19 cellular contexts compared by ENCODE assay signal in genomic region chrX:574355-574754, GRCh38. TPM values are rescaled to one million over a fixed set of nuclear protein-coding genes. Genes with fewer than 3 reads are reported as not detected.
DNase-seq lines count a peak whose midpoint lies in the region; ATAC-seq and TF ChIP-seq lines count a peak whose summit lies in the region.
"Had no signal": no experiment of that assay in that cellular context is flagged by ENCODE, and none has a peak within 500 bp of the region (broad histone marks: within the 10 kb centered on the region; RNA-seq: fewer than 3 reads in every experiment).

No MANE protein-coding gene starts in this region.

- no peak overlapping the region for H4K91ac ChIP-seq in IMR-90 (ENCODE audit: insufficient read depth, low read depth, low read length)

- H3K27ac ChIP-seq in IMR-90 (ENCODE audit: insufficient read depth, low read length) (no peak overlapping the region), neural cell (ENCODE audit: low read length) (peak overlapping the region; percentile 24)
- H3K27ac ChIP-seq: HL-60, RWPE1, SJCRH30 had no signal

- BruUV-seq in IMR-90 (replicated peaks; lab: Mats Ljungman, UMichigan): no TSS peak

- H4K20me1 ChIP-seq in IMR-90 (ENCODE audit: insufficient read depth, low read length) (no peaks in the 10 kb centered on the region), neural cell (ENCODE audit: insufficient read depth) (no peaks in the 10 kb centered on the region)

- H3K23ac ChIP-seq in IMR-90 (ENCODE audit: low read depth, low read length): no peak overlapping the region

- H3K9ac ChIP-seq in IMR-90 (ENCODE audit: low read depth, low read length): no peak overlapping the region
- no peak overlapping the region for H3K9ac ChIP-seq in neural cell (ENCODE audit: low read length)

- CTCF ChIA-PET in activated CD8-positive, alpha-beta memory T cell treated with anti-CD3 and anti-CD28 coated beads, Interleukin-2, amount 10 ng/mL, durations not matched to agents 7 days and 5 days (lab: Charles Lee): no interaction called here
- CTCF ChIA-PET in IMR-90 (lab: Yijun Ruan, JAX): no interaction called here
- CTCF ChIA-PET in activated CD8-positive, alpha-beta T cell treated with anti-CD3 and anti-CD28 coated beads for 36 hours (lab: Charles Lee): no interaction called here

- H3K4me2 ChIP-seq in IMR-90 (ENCODE audit: low read depth, low read length) (no peak overlapping the region), neural cell (ENCODE audit: low read length) (no peak overlapping the region)

- no peak overlapping the region for H3K56ac ChIP-seq in IMR-90 (ENCODE audit: extremely low read depth, insufficient read depth, low read length)

- H3K4me1 Mint-ChIP-seq in activated CD8-positive, alpha-beta memory T cell treated with anti-CD3 and anti-CD28 coated beads, Interleukin-2, amount 10 ng/mL, durations not matched to agents 7 days and 5 days: no peaks in the 10 kb centered on the region
- no peaks in the 10 kb centered on the region for H3K4me1 Mint-ChIP-seq in activated CD8-positive, alpha-beta T cell treated with anti-CD3 and anti-CD28 coated beads for 36 hours (ENCODE audit: low read depth)

- dilution Hi-C loops in IMR-90 (cut with HindIII; ENCODE audit: low sequenced_read_pairs, unreplicated experiment): no loop called here

- H4K5ac ChIP-seq in IMR-90 (ENCODE audit: low read depth, low read length): no peak overlapping the region

- peaks cover 18% of the 10 kb centered on the region for H3K9me3 Mint-ChIP-seq in activated CD8-positive, alpha-beta memory T cell treated with anti-CD3 and anti-CD28 coated beads, Interleukin-2, amount 10 ng/mL, durations not matched to agents 7 days and 5 days (ENCODE audit: low read depth)
- H3K9me3 Mint-ChIP-seq in activated CD8-positive, alpha-beta T cell treated with anti-CD3 and anti-CD28 coated beads for 36 hours: peaks cover 8% of the 10 kb centered on the region

- no peaks in the 10 kb centered on the region for H3K4me1 ChIP-seq in IMR-90 (ENCODE audit: control insufficient read depth, insufficient read depth, low read length)
- H3K4me1 ChIP-seq: SJCRH30 had no signal

- no peaks in the 10 kb centered on the region for H3K27me3 Mint-ChIP-seq in activated CD8-positive, alpha-beta memory T cell treated with anti-CD3 and anti-CD28 coated beads, Interleukin-2, amount 10 ng/mL, durations not matched to agents 7 days and 5 days
- H3K27me3 Mint-ChIP-seq in activated CD8-positive, alpha-beta T cell treated with anti-CD3 and anti-CD28 coated beads for 36 hours: peaks cover 3% of the 10 kb centered on the region

- H3K14ac ChIP-seq in IMR-90 (replicated peaks; ENCODE audit: low read depth, low read length): no peak overlapping the region

- no peak overlapping the region for H2BK20ac ChIP-seq in IMR-90 (ENCODE audit: low read depth, low read length)

- H3K27ac Mint-ChIP-seq in activated CD8-positive, alpha-beta memory T cell treated with anti-CD3 and anti-CD28 coated beads, Interleukin-2, amount 10 ng/mL, durations not matched to agents 7 days and 5 days: no peak overlapping the region
- H3K27ac Mint-ChIP-seq in activated CD8-positive, alpha-beta T cell treated with anti-CD3 and anti-CD28 coated beads for 36 hours: no peak overlapping the region

- no peak overlapping the region for H2AK9ac ChIP-seq in IMR-90 (replicated peaks; ENCODE audit: low read depth, low read length, poor library complexity)

- H2AFZ ChIP-seq in IMR-90 (replicated peaks; ENCODE audit: low read length, poor library complexity): peak overlapping the region; percentile 32
- no peak overlapping the region for H2AFZ ChIP-seq in neural cell (ENCODE audit: low read depth, low read length)

- no peaks in the 10 kb centered on the region for H3K9me2 ChIP-seq in neural cell (ENCODE audit: insufficient read depth, low read length)

- TF ChIP-seq POLR2A in IMR-90 (IDR thresholded peaks at IDR 0.05; ENCODE audit: low read depth, low read length): no peak

- H3K36me3 Mint-ChIP-seq in activated CD8-positive, alpha-beta memory T cell treated with anti-CD3 and anti-CD28 coated beads, Interleukin-2, amount 10 ng/mL, durations not matched to agents 7 days and 5 days: no peaks in the 10 kb centered on the region
- H3K36me3 Mint-ChIP-seq in activated CD8-positive, alpha-beta T cell treated with anti-CD3 and anti-CD28 coated beads for 36 hours (ENCODE audit: low read depth): no peaks in the 10 kb centered on the region

- H3K79me1 ChIP-seq in IMR-90 (ENCODE audit: low read depth in 1 of 2, low read length in 2 of 2): no peaks in the 10 kb centered on the region

- no peaks in the 10 kb centered on the region for H3K9me1 ChIP-seq in IMR-90 (ENCODE audit: insufficient read depth, low read length)

- TF ChIP-seq CTCF in IMR-90 (conservative IDR thresholded peaks at IDR 0.05; ENCODE audit: low read depth, low read length) (no peak), neural cell (IDR thresholded peaks at IDR 0.05; ENCODE audit: poor library complexity, severe bottlenecking) (no peak)
- TF ChIP-seq CTCF in activated CD8-positive, alpha-beta T cell treated with anti-CD3 and anti-CD28 coated beads for 36 hours (IDR thresholded peaks at IDR 0.05): no peak

- H2BK5ac ChIP-seq in IMR-90 (ENCODE audit: low read depth, low read length, poor library complexity, severe bottlenecking): no peak overlapping the region

- no peak overlapping the region for H2AK5ac ChIP-seq in IMR-90 (ENCODE audit: low read depth, low read length)

- H3K18ac ChIP-seq in IMR-90 (ENCODE audit: low read depth, low read length): no peak overlapping the region

- POLR2A ChIA-PET in IMR-90 (lab: Charles Lee; ENCODE audit: unreplicated experiment): no interaction called here
- POLR2A ChIA-PET in activated CD8-positive, alpha-beta T cell treated with anti-CD3 and anti-CD28 coated beads for 36 hours (lab: Charles Lee): no interaction called here

- peak; percentile 99 for TF ChIP-seq EP300 in neural cell (conservative IDR thresholded peaks at IDR 0.05; ENCODE audit: poor library complexity, severe bottlenecking)

- no peak overlapping the region for H3K4ac ChIP-seq in IMR-90 (ENCODE audit: low read depth, low read length)

- no peaks in the 10 kb centered on the region for H3K79me2 ChIP-seq in neural cell (replicated peaks; ENCODE audit: insufficient read depth, low read length)

- H3K27me3 ChIP-seq in IMR-90 (ENCODE audit: control insufficient read depth, insufficient read depth, low read length): no peaks in the 10 kb centered on the region
- no peaks in the 10 kb centered on the region for H3K27me3 ChIP-seq in neural cell (ENCODE audit: insufficient read depth, low read depth, low read length)
- H3K27me3 ChIP-seq: MG63, SJCRH30 had no signal

- peak; percentile 48 for DNase-seq in activated CD8-positive, alpha-beta memory T cell treated with anti-CD3 and anti-CD28 coated beads, Interleukin-2, amount 10 ng/mL, durations not matched to agents 7 days and 5 days
- no peak for DNase-seq in activated CD8-positive, alpha-beta memory T cell treated with anti-CD3 and anti-CD28 coated beads, Interleukin-2, amount 50 U/mL, for 4 hours
- DNase-seq in IMR-90: no peak
- peak; percentile 30 for DNase-seq in activated CD8-positive, alpha-beta T cell treated with anti-CD3 and anti-CD28 coated beads for 36 hours
- DNase-seq in DMS53 (lab: John Stamatoyannopoulos, UW): no peak
- no peak for DNase-seq in putamen (ENCODE audit: low spot score)
- DNase-seq: AML-193; Calu3; DMS79; MG63; NCI-H1930; NCI-H510A treated with DMSO at 0.1 percent for 48 hours; NK-92 treated with Interleukin-12 subunit alpha and Interleukin-12 subunit beta, amount 100 ng/mL, for 24 hours; SJCRH30 had no signal

- intact Hi-C loops in IMR-90 (cut with micrococcal nuclease): no loop called here
- intact Hi-C loops in activated CD8-positive, alpha-beta T cell treated with anti-CD3 and anti-CD28 coated beads for 36 hours (cut with micrococcal nuclease): no loop called here

- H3K9me3 ChIP-seq in IMR-90 (ENCODE audit: control insufficient read depth, insufficient read depth, low read length): peaks cover 16% of the 10 kb centered on the region
- peaks cover 6% of the 10 kb centered on the region for H3K9me3 ChIP-seq in neural cell (ENCODE audit: low read length)
- H3K9me3 ChIP-seq: MG63, SJCRH30 had no signal

- WGBS in IMR-90 (ENCODE audit: extremely low coverage in 2 of 2, insufficient read length in 1 of 2), 2 experiments: 81% methylated on average over 9 of the region's 12 CpGs; no CpG with 5 or more reads in 1 of the 2 experiments

- no peaks in the 10 kb centered on the region for H3K36me3 ChIP-seq in IMR-90 (ENCODE audit: control insufficient read depth, insufficient read depth, low read length)
- no peaks in the 10 kb centered on the region for H3K36me3 ChIP-seq in neural cell (ENCODE audit: insufficient read depth, low read length)
- H3K36me3 ChIP-seq: MG63, SJCRH30 had no signal

- H3K4me3 ChIP-seq in IMR-90 (ENCODE audit: insufficient read depth, low read depth, low read length) (no peak overlapping the region), neural cell (ENCODE audit: low read length) (peak overlapping the region; percentile 31)
- H3K4me3 ChIP-seq: MG63, SJCRH30 had no signal

- TF ChIP-seq RAD21 in IMR-90 (IDR thresholded peaks at IDR 0.05; ENCODE audit: low read length) (no peak), neural cell (conservative IDR thresholded peaks at IDR 0.05) (no peak)

- H2BK15ac ChIP-seq in IMR-90 (ENCODE audit: low read depth, low read length): no peak overlapping the region

- no peak overlapping the region for H4K8ac ChIP-seq in IMR-90 (ENCODE audit: low read depth in 2 of 2, low read length in 2 of 2)

- no peak for ATAC-seq in activated CD8-positive, alpha-beta memory T cell treated with anti-CD3 and anti-CD28 coated beads, Interleukin-2, amount 10 ng/mL, durations not matched to agents 7 days and 5 days
- no peak for ATAC-seq in IMR-90 (ENCODE audit: low read depth)
- peak; percentile 41 for ATAC-seq in activated CD8-positive, alpha-beta T cell treated with anti-CD3 and anti-CD28 coated beads for 36 hours
- ATAC-seq in HG03520 (IDR thresholded peaks at IDR 0.05; ENCODE audit: unreplicated experiment): no peak
- ATAC-seq: HCT116 had no signal

- in situ Hi-C loops in IMR-90 (cut with MboI; ENCODE audit: low sequenced_read_pairs): no loop called here

- no peak overlapping the region for H3K4me3 Mint-ChIP-seq in activated CD8-positive, alpha-beta memory T cell treated with anti-CD3 and anti-CD28 coated beads, Interleukin-2, amount 10 ng/mL, durations not matched to agents 7 days and 5 days
- no peak overlapping the region for H3K4me3 Mint-ChIP-seq in activated CD8-positive, alpha-beta T cell treated with anti-CD3 and anti-CD28 coated beads for 36 hours

- H2BK120ac ChIP-seq in IMR-90 (ENCODE audit: low read depth, low read length): no peak overlapping the region

- no peaks in the 10 kb centered on the region for H3F3A ChIP-seq in neural cell (ENCODE audit: insufficient read depth, low read length, poor library complexity, severe bottlenecking)

RNA-seq across cellular contexts. Expression of gene SHOX, which starts 56.2 kb away (rescaled TPM):
- total RNA-seq in activated CD8-positive, alpha-beta memory T cell treated with anti-CD3 and anti-CD28 coated beads, Interleukin-2, amount 10 ng/mL, durations not matched to agents 7 days and 5 days: not detected
- total RNA-seq in IMR-90 (2012; rRNA removed): not detected in 2 replicates
- polyA plus RNA-seq in IMR-90 (2012; rRNA removed): not detected in 2 replicates
- polyA plus RNA-seq in IMR-90 (2012; cell fraction: cytosol; rRNA removed): not detected in 2 replicates
- not detected in 2 replicates for polyA plus RNA-seq in IMR-90 (2012; cell fraction: nucleus; rRNA removed; ENCODE audit: low replicate concordance)
- not detected for total RNA-seq in activated CD8-positive, alpha-beta T cell treated with anti-CD3 and anti-CD28 coated beads for 36 hours
- not detected in 2 replicates for polyA plus RNA-seq in neural cell
- polyA minus RNA-seq in neural cell: not detected in 2 replicates
- total RNA-seq: Calu3, SJCRH30 had no signal

Comparison
In these comparisons a context has a peak if more than half of its experiments do, and no peak if none do; other contexts are left out.
1. DNase-seq: peak in activated CD8-positive, alpha-beta memory T cell treated with anti-CD3 and anti-CD28 coated beads, Interleukin-2, amount 10 ng/mL, durations not matched to agents 7 days and 5 days (single experiment) and activated CD8-positive, alpha-beta T cell treated with anti-CD3 and anti-CD28 coated beads for 36 hours (single experiment); none in activated CD8-positive, alpha-beta memory T cell treated with anti-CD3 and anti-CD28 coated beads, Interleukin-2, amount 50 U/mL, for 4 hours (single experiment), IMR-90 (single experiment), DMS53 (single experiment) and putamen (single experiment).